12 cellular contexts compared by ENCODE assay signal in genomic region chr9:35105571-35106342, GRCh38. TPM values are rescaled to one million over a fixed set of nuclear protein-coding genes. Genes with fewer than 3 reads are reported as not detected.
DNase-seq lines count a peak whose midpoint lies in the region; ATAC-seq and TF ChIP-seq lines count a peak whose summit lies in the region.
"Had no signal": no experiment of that assay in that cellular context is flagged by ENCODE, and none has a peak within 500 bp of the region (broad histone marks: within the 10 kb centered on the region; RNA-seq: fewer than 3 reads in every experiment).

No MANE protein-coding gene starts in this region.

- no peak overlapping the region for H3K14ac ChIP-seq in mesenchymal stem cell (ENCODE audit: low read length in 2 of 2)

- peaks cover 10% of the 10 kb centered on the region for H3K27me3 Mint-ChIP-seq in HFFc6 (ENCODE audit: insufficient read depth)

- no peak overlapping the region for H2BK15ac ChIP-seq in mesenchymal stem cell (ENCODE audit: low read depth, poor library complexity, severe bottlenecking)

- no peak overlapping the region for H2BK120ac ChIP-seq in mesenchymal stem cell (ENCODE audit: low read depth, low read length)

- H3K4me3 ChIP-seq in mesenchymal stem cell (ENCODE audit: insufficient read depth in 1 of 2, low read depth in 1 of 2, low read length in 2 of 2) (no peak overlapping the region), stomach smooth muscle (ENCODE audit: low read length in 2 of 2) (no peak overlapping the region)

- H3K27me3 ChIP-seq in mesenchymal stem cell (ENCODE audit: control insufficient read depth in 1 of 2, insufficient read depth in 1 of 2, low read length in 2 of 2) (no peaks in the 10 kb centered on the region), stomach smooth muscle (ENCODE audit: control insufficient read depth in 1 of 2, insufficient read depth in 2 of 2, low read length in 2 of 2) (no peaks in the 10 kb centered on the region)

- peaks cover 14% of the 10 kb centered on the region for H3K36me3 Mint-ChIP-seq in HFFc6 (ENCODE audit: low read depth)

- peaks cover 62 to 73% of the 10 kb centered on the region in 2 experiments for H3K36me3 ChIP-seq in mesenchymal stem cell (ENCODE audit: control insufficient read depth in 1 of 2, insufficient read depth in 2 of 2, low read depth in 1 of 2, low read length in 2 of 2)
- H3K36me3 ChIP-seq in stomach smooth muscle (ENCODE audit: control insufficient read depth in 2 of 2, insufficient read depth in 2 of 2, low read length in 2 of 2), result peaks cover 14 to 40% of the 10 kb centered on the region in 2 donors

- H4K91ac ChIP-seq in mesenchymal stem cell (ENCODE audit: low read length), result no peak overlapping the region

- H3K9me3 ChIP-seq in mesenchymal stem cell (ENCODE audit: control insufficient read depth, low read length), result no peaks in the 10 kb centered on the region
- H3K9me3 ChIP-seq in stomach smooth muscle (ENCODE audit: control insufficient read depth in 2 of 2, low read length in 2 of 2), result no peaks in the 10 kb centered on the region

- H3K4me1 ChIP-seq in mesenchymal stem cell (ENCODE audit: control insufficient read depth, insufficient read depth, low read depth, low read length) (peaks cover 34% of the 10 kb centered on the region), stomach smooth muscle (ENCODE audit: control insufficient read depth, insufficient read depth, low read length) (peaks cover 42% of the 10 kb centered on the region)

- peak overlapping the region; percentile 26; the same call in 1 of the 2 replicates for H3K27ac Mint-ChIP-seq in HFFc6

- no peak overlapping the region for H3K23ac ChIP-seq in mesenchymal stem cell (ENCODE audit: low read length in 2 of 2)

- H3K18ac ChIP-seq in mesenchymal stem cell (ENCODE audit: low read depth in 1 of 2, low read length in 2 of 2), result no peak overlapping the region

- H4K8ac ChIP-seq in mesenchymal stem cell (ENCODE audit: low read length), result no peak overlapping the region

- H3K79me1 ChIP-seq in mesenchymal stem cell (replicated peaks; ENCODE audit: low read length, poor library complexity, severe bottlenecking), result peaks cover 55% of the 10 kb centered on the region

- no peak overlapping the region for H3K4me2 ChIP-seq in mesenchymal stem cell (ENCODE audit: low read length, poor library complexity, severe bottlenecking)

- H3K9ac ChIP-seq in mesenchymal stem cell (ENCODE audit: low read length) (peak overlapping the region; percentile 99), stomach smooth muscle (ENCODE audit: low read length in 2 of 2) (no peak overlapping the region)

- TF ChIP-seq CTCF in HFFc6 (IDR thresholded peaks at IDR 0.05), result no peak

- DNase-seq in HFFc6 (no peak), caudate nucleus (lab: John Stamatoyannopoulos, UW) (peak in 2 of 61 donors; percentile 3 to 17), mesenchymal stem cell (no peak), NCI-H187 (lab: John Stamatoyannopoulos, UW) (no peak)
- no peak for DNase-seq in stimulated activated CD4-positive, alpha-beta T cell treated with anti-CD3 and anti-CD28 coated beads, Interleukin-2, amount 100 ng/mL, for 48 hours
- DNase-seq: MM.1S, NCI-H1105, NCI-H1930, NCI-H510A treated with DMSO at 0.1 percent for 48 hours, SIG-M5 had no signal

- H3K4ac ChIP-seq in mesenchymal stem cell (ENCODE audit: low read depth in 1 of 2, low read length in 2 of 2), result no peak overlapping the region

- H2BK12ac ChIP-seq in mesenchymal stem cell (ENCODE audit: low read length in 2 of 2), result no peak overlapping the region

- peaks cover 56% of the 10 kb centered on the region for H3K4me1 Mint-ChIP-seq in HFFc6 (ENCODE audit: low read depth)

- H2AK5ac ChIP-seq in mesenchymal stem cell (ENCODE audit: low read length, severe bottlenecking), result no peak overlapping the region

- H3K27ac ChIP-seq in caudate nucleus (ENCODE audit: low read depth, low read length) (peak overlapping the region; percentile 11), mesenchymal stem cell (ENCODE audit: low read length, poor library complexity, severe bottlenecking) (no peak overlapping the region), stomach smooth muscle (ENCODE audit: low read length) (peak overlapping the region; percentile 11)

- no peak overlapping the region for H2AFZ ChIP-seq in mesenchymal stem cell (ENCODE audit: low read depth, low read length)

- H3K9me3 Mint-ChIP-seq in HFFc6, result no peaks in the 10 kb centered on the region

- over 99% methylated on average over 9 of the region's 13 CpGs for WGBS in mesenchymal stem cell

- H3K4me3 Mint-ChIP-seq in HFFc6, result no peak overlapping the region

- no peak overlapping the region for H2BK5ac ChIP-seq in mesenchymal stem cell (ENCODE audit: low read depth, low read length, poor library complexity, severe bottlenecking)

- no peak for ATAC-seq in GM19351 (IDR thresholded peaks at IDR 0.05; ENCODE audit: unreplicated experiment)

RNA-seq across cellular contexts. Expression of gene STOML2, which starts 2.8 kb away (rescaled TPM):
- total RNA-seq in HFFc6 (2021; fragmentation: NEBNext Ultra II Directional; extraction: Animal tissue kit (Norgen Biotek cat#: 25700)), result 100 to 1,000 TPM; 118 to 139 (median 123) TPM
- 95.3 TPM for polyA plus RNA-seq in mesenchymal stem cell (2013, experiment 1 of 2)
- 89.1 TPM for polyA plus RNA-seq in mesenchymal stem cell (2013, experiment 2 of 2)

RNA-seq across cellular contexts. Expression of gene PIGO, which starts 9.4 kb away (rescaled TPM):
- total RNA-seq in HFFc6 (2021; fragmentation: NEBNext Ultra II Directional; extraction: Animal tissue kit (Norgen Biotek cat#: 25700)), result 10 to 100 TPM; 23.0 to 30.3 (median 28.3) TPM
- 14.0 TPM for polyA plus RNA-seq in mesenchymal stem cell (2013, experiment 1 of 2)
- polyA plus RNA-seq in mesenchymal stem cell (2013, experiment 2 of 2), result 14.1 TPM

RNA-seq across cellular contexts. Expression of gene ATOSB, which starts 9.9 kb away (rescaled TPM):
- 10 to 100 TPM; 45.9 to 56.5 (median 49.5) TPM for total RNA-seq in HFFc6 (2021; fragmentation: NEBNext Ultra II Directional; extraction: Animal tissue kit (Norgen Biotek cat#: 25700))
- 43.5 TPM for polyA plus RNA-seq in mesenchymal stem cell (2013, experiment 1 of 2)
- 43.3 TPM for polyA plus RNA-seq in mesenchymal stem cell (2013, experiment 2 of 2)

RNA-seq across cellular contexts. Expression of gene FANCG, which starts 26.0 kb away (rescaled TPM):
- 10 to 100 TPM; 17.8 to 30.0 (median 28.3) TPM for total RNA-seq in HFFc6 (2021; fragmentation: NEBNext Ultra II Directional; extraction: Animal tissue kit (Norgen Biotek cat#: 25700))
- polyA plus RNA-seq in mesenchymal stem cell (2013, experiment 1 of 2), result 5.8 TPM
- polyA plus RNA-seq in mesenchymal stem cell (2013, experiment 2 of 2), result 6.7 TPM

RNA-seq across cellular contexts. Expression of gene VCP, which starts 33.3 kb away (rescaled TPM):
- total RNA-seq in HFFc6 (2021; fragmentation: NEBNext Ultra II Directional; extraction: Animal tissue kit (Norgen Biotek cat#: 25700)), result 100 to 1,000 TPM; 324 to 457 (median 374) TPM
- 135 TPM for polyA plus RNA-seq in mesenchymal stem cell (2013, experiment 1 of 2)
- 128 TPM for polyA plus RNA-seq in mesenchymal stem cell (2013, experiment 2 of 2)
